Comparison of ENCODE assay signal across 3 cellular contexts in the genomic region with DNA sequence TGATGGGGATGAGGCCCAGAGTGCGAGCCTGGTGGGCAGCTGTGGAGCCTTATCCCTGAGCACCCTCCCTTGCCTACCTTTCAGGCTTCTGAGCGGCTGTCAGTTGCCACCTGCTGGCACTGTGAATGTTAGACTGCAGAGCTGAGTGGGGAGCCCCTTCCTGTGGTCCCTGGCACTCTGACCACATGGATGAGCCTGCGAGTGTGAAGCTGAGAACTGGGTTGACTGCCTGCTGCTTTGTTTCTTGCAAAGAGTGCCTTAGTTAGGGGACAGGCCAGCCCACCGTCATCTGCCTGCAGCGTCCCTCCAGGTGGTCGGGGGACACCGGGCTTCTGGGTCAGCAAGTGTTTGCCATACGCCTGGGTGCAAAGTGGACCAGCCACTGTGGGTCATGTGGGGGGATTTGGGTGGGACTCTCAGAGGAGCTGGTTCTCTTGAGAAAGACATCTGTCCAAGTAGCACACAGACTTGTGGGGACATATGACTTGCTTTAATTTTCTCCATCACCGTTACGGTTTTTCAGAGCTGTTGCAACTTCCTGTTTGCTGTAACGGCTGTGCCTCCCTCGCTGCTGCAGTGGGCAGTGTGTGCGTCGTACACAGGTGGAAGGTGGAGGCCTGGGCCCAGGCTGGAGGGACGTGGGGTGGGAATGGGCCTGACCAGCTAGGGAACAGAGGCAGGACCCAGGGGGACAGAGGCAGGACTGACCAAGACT.
TF ChIP-seq lines count a peak whose summit lies in the region.

No MANE protein-coding gene starts in this region.

TF ChIP-seq in SK-N-SH, 30 proteins besides CTCF, POLR2A, EP300 and RAD21:
- TF ChIP-seq, protein P1, sequence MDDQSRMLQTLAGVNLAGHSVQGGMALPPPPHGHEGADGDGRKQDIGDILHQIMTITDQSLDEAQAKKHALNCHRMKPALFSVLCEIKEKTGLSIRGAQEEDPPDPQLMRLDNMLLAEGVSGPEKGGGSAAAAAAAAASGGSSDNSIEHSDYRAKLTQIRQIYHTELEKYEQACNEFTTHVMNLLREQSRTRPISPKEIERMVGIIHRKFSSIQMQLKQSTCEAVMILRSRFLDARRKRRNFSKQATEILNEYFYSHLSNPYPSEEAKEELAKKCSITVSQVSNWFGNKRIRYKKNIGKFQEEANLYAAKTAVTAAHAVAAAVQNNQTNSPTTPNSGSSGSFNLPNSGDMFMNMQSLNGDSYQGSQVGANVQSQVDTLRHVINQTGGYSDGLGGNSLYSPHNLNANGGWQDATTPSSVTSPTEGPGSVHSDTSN (IDR thresholded peaks at IDR 0.05): no peak
- TF ChIP-seq, protein P2, sequence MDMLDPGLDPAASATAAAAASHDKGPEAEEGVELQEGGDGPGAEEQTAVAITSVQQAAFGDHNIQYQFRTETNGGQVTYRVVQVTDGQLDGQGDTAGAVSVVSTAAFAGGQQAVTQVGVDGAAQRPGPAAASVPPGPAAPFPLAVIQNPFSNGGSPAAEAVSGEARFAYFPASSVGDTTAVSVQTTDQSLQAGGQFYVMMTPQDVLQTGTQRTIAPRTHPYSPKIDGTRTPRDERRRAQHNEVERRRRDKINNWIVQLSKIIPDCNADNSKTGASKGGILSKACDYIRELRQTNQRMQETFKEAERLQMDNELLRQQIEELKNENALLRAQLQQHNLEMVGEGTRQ (IDR thresholded peaks at IDR 0.05; ENCODE audit: borderline replicate concordance, low read depth, low read length): no peak
- TF ChIP-seq TAF1 (IDR thresholded peaks at IDR 0.05; ENCODE audit: borderline replicate concordance, low read depth, low read length) (no peak), NFIC (IDR thresholded peaks at IDR 0.05; ENCODE audit: borderline replicate concordance) (no peak), GATA2 (CRISPR knock-in tag; IDR thresholded peaks at IDR 0.05) (no peak), NRF1 (IDR thresholded peaks at IDR 0.05; ENCODE audit: low read depth, low read length) (no peak)

TF ChIP-seq in SK-N-SH treated with all-trans-retinoic acid at 6 μM for 48 hours, 23 proteins besides CTCF, POLR2A, EP300 and RAD21 (continued from another document):
- TF ChIP-seq, protein P3, sequence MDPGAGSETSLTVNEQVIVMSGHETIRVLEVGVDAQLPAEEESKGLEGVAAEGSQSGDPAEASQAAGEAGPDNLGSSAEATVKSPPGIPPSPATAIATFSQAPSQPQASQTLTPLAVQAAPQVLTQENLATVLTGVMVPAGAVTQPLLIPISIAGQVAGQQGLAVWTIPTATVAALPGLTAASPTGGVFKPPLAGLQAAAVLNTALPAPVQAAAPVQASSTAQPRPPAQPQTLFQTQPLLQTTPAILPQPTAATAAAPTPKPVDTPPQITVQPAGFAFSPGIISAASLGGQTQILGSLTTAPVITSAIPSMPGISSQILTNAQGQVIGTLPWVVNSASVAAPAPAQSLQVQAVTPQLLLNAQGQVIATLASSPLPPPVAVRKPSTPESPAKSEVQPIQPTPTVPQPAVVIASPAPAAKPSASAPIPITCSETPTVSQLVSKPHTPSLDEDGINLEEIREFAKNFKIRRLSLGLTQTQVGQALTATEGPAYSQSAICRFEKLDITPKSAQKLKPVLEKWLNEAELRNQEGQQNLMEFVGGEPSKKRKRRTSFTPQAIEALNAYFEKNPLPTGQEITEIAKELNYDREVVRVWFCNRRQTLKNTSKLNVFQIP (CRISPR knock-in tag; IDR thresholded peaks at IDR 0.05; ENCODE audit: borderline replicate concordance, low read depth): no peak
- TF ChIP-seq ZFP3 (CRISPR knock-in tag; IDR thresholded peaks at IDR 0.05) (no peak), GLIS3 (CRISPR knock-in tag; IDR thresholded peaks at IDR 0.05) (no peak), OSR1 (CRISPR knock-in tag; IDR thresholded peaks at IDR 0.05) (no peak), ZNF8 (CRISPR knock-in tag; IDR thresholded peaks at IDR 0.05) (no peak), ZNF565 (CRISPR knock-in tag; conservative IDR thresholded peaks at IDR 0.05; ENCODE audit: low read depth) (no peak), PPARA (CRISPR knock-in tag; IDR thresholded peaks at IDR 0.05; ENCODE audit: borderline replicate concordance) (no peak), ZC3H10 (CRISPR knock-in tag; IDR thresholded peaks at IDR 0.05) (no peak), ISL1 (CRISPR knock-in tag; IDR thresholded peaks at IDR 0.05) (no peak)
- TF ChIP-seq, protein P4, sequence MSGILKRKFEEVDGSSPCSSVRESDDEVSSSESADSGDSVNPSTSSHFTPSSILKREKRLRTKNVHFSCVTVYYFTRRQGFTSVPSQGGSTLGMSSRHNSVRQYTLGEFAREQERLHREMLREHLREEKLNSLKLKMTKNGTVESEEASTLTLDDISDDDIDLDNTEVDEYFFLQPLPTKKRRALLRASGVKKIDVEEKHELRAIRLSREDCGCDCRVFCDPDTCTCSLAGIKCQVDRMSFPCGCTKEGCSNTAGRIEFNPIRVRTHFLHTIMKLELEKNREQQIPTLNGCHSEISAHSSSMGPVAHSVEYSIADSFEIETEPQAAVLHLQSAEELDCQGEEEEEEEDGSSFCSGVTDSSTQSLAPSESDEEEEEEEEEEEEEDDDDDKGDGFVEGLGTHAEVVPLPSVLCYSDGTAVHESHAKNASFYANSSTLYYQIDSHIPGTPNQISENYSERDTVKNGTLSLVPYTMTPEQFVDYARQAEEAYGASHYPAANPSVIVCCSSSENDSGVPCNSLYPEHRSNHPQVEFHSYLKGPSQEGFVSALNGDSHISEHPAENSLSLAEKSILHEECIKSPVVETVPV (CRISPR knock-in tag; IDR thresholded peaks at IDR 0.05): no peak
- TF ChIP-seq, protein P5, sequence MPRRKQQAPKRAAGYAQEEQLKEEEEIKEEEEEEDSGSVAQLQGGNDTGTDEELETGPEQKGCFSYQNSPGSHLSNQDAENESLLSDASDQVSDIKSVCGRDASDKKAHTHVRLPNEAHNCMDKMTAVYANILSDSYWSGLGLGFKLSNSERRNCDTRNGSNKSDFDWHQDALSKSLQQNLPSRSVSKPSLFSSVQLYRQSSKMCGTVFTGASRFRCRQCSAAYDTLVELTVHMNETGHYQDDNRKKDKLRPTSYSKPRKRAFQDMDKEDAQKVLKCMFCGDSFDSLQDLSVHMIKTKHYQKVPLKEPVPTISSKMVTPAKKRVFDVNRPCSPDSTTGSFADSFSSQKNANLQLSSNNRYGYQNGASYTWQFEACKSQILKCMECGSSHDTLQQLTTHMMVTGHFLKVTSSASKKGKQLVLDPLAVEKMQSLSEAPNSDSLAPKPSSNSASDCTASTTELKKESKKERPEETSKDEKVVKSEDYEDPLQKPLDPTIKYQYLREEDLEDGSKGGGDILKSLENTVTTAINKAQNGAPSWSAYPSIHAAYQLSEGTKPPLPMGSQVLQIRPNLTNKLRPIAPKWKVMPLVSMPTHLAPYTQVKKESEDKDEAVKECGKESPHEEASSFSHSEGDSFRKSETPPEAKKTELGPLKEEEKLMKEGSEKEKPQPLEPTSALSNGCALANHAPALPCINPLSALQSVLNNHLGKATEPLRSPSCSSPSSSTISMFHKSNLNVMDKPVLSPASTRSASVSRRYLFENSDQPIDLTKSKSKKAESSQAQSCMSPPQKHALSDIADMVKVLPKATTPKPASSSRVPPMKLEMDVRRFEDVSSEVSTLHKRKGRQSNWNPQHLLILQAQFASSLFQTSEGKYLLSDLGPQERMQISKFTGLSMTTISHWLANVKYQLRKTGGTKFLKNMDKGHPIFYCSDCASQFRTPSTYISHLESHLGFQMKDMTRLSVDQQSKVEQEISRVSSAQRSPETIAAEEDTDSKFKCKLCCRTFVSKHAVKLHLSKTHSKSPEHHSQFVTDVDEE (CRISPR knock-in tag; IDR thresholded peaks at IDR 0.05): no peak
- TF ChIP-seq, protein P6, sequence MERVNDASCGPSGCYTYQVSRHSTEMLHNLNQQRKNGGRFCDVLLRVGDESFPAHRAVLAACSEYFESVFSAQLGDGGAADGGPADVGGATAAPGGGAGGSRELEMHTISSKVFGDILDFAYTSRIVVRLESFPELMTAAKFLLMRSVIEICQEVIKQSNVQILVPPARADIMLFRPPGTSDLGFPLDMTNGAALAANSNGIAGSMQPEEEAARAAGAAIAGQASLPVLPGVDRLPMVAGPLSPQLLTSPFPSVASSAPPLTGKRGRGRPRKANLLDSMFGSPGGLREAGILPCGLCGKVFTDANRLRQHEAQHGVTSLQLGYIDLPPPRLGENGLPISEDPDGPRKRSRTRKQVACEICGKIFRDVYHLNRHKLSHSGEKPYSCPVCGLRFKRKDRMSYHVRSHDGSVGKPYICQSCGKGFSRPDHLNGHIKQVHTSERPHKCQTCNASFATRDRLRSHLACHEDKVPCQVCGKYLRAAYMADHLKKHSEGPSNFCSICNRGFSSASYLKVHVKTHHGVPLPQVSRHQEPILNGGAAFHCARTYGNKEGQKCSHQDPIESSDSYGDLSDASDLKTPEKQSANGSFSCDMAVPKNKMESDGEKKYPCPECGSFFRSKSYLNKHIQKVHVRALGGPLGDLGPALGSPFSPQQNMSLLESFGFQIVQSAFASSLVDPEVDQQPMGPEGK (CRISPR knock-in tag; IDR thresholded peaks at IDR 0.05; ENCODE audit: borderline replicate concordance): no peak

TF ChIP-seq in GM23338, 12 proteins besides CTCF, POLR2A, EP300 and RAD21:
- TF ChIP-seq, protein P7, sequence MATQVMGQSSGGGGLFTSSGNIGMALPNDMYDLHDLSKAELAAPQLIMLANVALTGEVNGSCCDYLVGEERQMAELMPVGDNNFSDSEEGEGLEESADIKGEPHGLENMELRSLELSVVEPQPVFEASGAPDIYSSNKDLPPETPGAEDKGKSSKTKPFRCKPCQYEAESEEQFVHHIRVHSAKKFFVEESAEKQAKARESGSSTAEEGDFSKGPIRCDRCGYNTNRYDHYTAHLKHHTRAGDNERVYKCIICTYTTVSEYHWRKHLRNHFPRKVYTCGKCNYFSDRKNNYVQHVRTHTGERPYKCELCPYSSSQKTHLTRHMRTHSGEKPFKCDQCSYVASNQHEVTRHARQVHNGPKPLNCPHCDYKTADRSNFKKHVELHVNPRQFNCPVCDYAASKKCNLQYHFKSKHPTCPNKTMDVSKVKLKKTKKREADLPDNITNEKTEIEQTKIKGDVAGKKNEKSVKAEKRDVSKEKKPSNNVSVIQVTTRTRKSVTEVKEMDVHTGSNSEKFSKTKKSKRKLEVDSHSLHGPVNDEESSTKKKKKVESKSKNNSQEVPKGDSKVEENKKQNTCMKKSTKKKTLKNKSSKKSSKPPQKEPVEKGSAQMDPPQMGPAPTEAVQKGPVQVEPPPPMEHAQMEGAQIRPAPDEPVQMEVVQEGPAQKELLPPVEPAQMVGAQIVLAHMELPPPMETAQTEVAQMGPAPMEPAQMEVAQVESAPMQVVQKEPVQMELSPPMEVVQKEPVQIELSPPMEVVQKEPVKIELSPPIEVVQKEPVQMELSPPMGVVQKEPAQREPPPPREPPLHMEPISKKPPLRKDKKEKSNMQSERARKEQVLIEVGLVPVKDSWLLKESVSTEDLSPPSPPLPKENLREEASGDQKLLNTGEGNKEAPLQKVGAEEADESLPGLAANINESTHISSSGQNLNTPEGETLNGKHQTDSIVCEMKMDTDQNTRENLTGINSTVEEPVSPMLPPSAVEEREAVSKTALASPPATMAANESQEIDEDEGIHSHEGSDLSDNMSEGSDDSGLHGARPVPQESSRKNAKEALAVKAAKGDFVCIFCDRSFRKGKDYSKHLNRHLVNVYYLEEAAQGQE (IDR thresholded peaks at IDR 0.05; ENCODE audit: unreplicated experiment): no peak
- TF ChIP-seq ZNF114 (CRISPR knock-in tag; IDR thresholded peaks at IDR 0.05): no peak
- no peak for TF ChIP-seq ZNF331 (CRISPR knock-in tag; IDR thresholded peaks at IDR 0.05; ENCODE audit: low read depth)
